19 cellular contexts compared by ENCODE assay signal in genomic region chr12:28879379-28879778, GRCh38.
DNase-seq lines count a peak whose midpoint lies in the region; ATAC-seq and TF ChIP-seq lines count a peak whose summit lies in the region.
"Had no signal": no experiment of that assay in that cellular context is flagged by ENCODE, and none has a peak within 500 bp of the region (broad histone marks: within the 10 kb centered on the region; RNA-seq: fewer than 3 reads in every experiment).

No MANE protein-coding gene starts in this region.

- H3K27ac ChIP-seq in foreskin keratinocyte: peak overlapping the region; percentile 50
- H3K27ac ChIP-seq: 22Rv1, esophagus squamous epithelium, heart right ventricle, right lobe of liver, suprapubic skin had no signal

- ATAC-seq in HG02678 (IDR thresholded peaks at IDR 0.05; ENCODE audit: unreplicated experiment) (peak; percentile 66), HG03432 (IDR thresholded peaks at IDR 0.05; ENCODE audit: unreplicated experiment) (peak; percentile 81), foreskin keratinocyte (no peak)
- ATAC-seq: activated CD8-positive, alpha-beta memory T cell treated with anti-CD3 and anti-CD28 coated beads, Interleukin-2, amount 10 ng/mL, durations not matched to agents 7 days and 5 days; heart right ventricle; right lobe of liver had no signal

- H3K4me1 ChIP-seq in foreskin keratinocyte: peaks cover 32% of the 10 kb centered on the region
- H3K4me1 ChIP-seq: esophagus squamous epithelium, right lobe of liver, suprapubic skin had no signal

- no peaks in the 10 kb centered on the region for H3K27me3 ChIP-seq in foreskin keratinocyte
- H3K27me3 ChIP-seq: esophagus squamous epithelium, right lobe of liver, suprapubic skin had no signal

- TF ChIP-seq CTCF in foreskin keratinocyte (conservative IDR thresholded peaks at IDR 0.05): no peak

- DNase-seq in DMS53 (lab: John Stamatoyannopoulos, UW) (peak; percentile 25), DMS53 treated with DMSO at 0.1 percent for 48 hours (lab: John Stamatoyannopoulos, UW; ENCODE audit: unreplicated experiment) (no peak), foreskin keratinocyte (no peak), kidney glomerular epithelial cell (lab: John Stamatoyannopoulos, UW) (no peak), NCI-H2107 treated with DMSO at 0.1 percent for 48 hours (lab: John Stamatoyannopoulos, UW; ENCODE audit: unreplicated experiment) (no peak), AG08396 (ENCODE audit: low spot score) (no peak)
- DNase-seq: activated CD4-positive, CD25-positive, alpha-beta regulatory T cell; activated CD8-positive, alpha-beta memory T cell treated with anti-CD3 and anti-CD28 coated beads, Interleukin-2, amount 10 ng/mL, durations not matched to agents 7 days and 5 days; CD4-positive, alpha-beta memory T cell; EL; esophagus squamous epithelium; heart right ventricle; NCI-H526; right lobe of liver; stimulated activated CD4-positive, alpha-beta T cell treated with anti-CD3 and anti-CD28 coated beads, Interleukin-2, amount 100 ng/mL, for 24 hours had no signal
